20 cellular contexts compared by ENCODE assay signal in genomic region chr1:32331549-32331948, GRCh38. TPM values are rescaled to one million over a fixed set of nuclear protein-coding genes. Genes with fewer than 3 reads are reported as not detected.
A peak's percentile ranks its signal among the peaks of the same experiment; 100 is the strongest.
DNase-seq lines count a peak whose midpoint lies in the region; ATAC-seq and TF ChIP-seq lines count a peak whose summit lies in the region.
"Had no signal": no experiment of that assay in that cellular context is flagged by ENCODE, and none has a peak within 500 bp of the region (broad histone marks: within the 10 kb centered on the region; RNA-seq: fewer than 3 reads in every experiment).

No MANE protein-coding gene starts in this region.

- TF ChIP-seq POLR2A in thyroid gland (IDR thresholded peaks at IDR 0.05), result no peak

- H3K4me1 Mint-ChIP-seq in activated T-cell treated with anti-CD3 and anti-CD28 coated beads, Interleukin-2, amount 50 U/mL, for 24 hours (ENCODE audit: low read depth), result peaks cover 23% of the 10 kb centered on the region
- H3K4me1 Mint-ChIP-seq in activated T-cell treated with anti-CD3 and anti-CD28 coated beads, Interleukin-2, amount 50 U/mL, for 72 hours (ENCODE audit: low read depth), result peaks cover 18% of the 10 kb centered on the region
- H3K4me1 Mint-ChIP-seq in WTC11, result peaks cover 29% of the 10 kb centered on the region
- peaks cover 16 to 37% (median 26%) of the 10 kb centered on the region in 7 donors for H3K4me1 Mint-ChIP-seq in naive thymus-derived CD4-positive, alpha-beta T cell

- peaks cover 82% of the 10 kb centered on the region for H3K36me3 Mint-ChIP-seq in activated T-cell treated with anti-CD3 and anti-CD28 coated beads, Interleukin-2, amount 50 U/mL, for 24 hours (ENCODE audit: low read depth)
- H3K36me3 Mint-ChIP-seq in activated T-cell treated with anti-CD3 and anti-CD28 coated beads, Interleukin-2, amount 50 U/mL, for 72 hours (ENCODE audit: insufficient read depth in 2 of 2), result peaks cover 4 to 15% of the 10 kb centered on the region in 2 donors
- peaks cover 61% of the 10 kb centered on the region for H3K36me3 Mint-ChIP-seq in WTC11
- H3K36me3 Mint-ChIP-seq in naive thymus-derived CD4-positive, alpha-beta T cell, result peaks cover 8 to 34% (median 22%) of the 10 kb centered on the region in 5 donors

- H3K4me3 ChIP-seq in naive thymus-derived CD4-positive, alpha-beta T cell (ENCODE audit: low read length), result no peak overlapping the region
- no peak overlapping the region for H3K4me3 ChIP-seq in thyroid gland (replicated peaks in 1 of 3)
- H3K4me3 ChIP-seq in HAP-1, result no peak overlapping the region
- H3K4me3 ChIP-seq: A549, adrenal gland, tibial nerve had no signal

- H3K4me3 Mint-ChIP-seq in activated T-cell treated with anti-CD3 and anti-CD28 coated beads, Interleukin-2, amount 50 U/mL, for 24 hours, result no peak overlapping the region
- H3K4me3 Mint-ChIP-seq in activated T-cell treated with anti-CD3 and anti-CD28 coated beads, Interleukin-2, amount 50 U/mL, for 72 hours, result no peak overlapping the region
- no peak overlapping the region for H3K4me3 Mint-ChIP-seq in WTC11
- peak overlapping the region in 1 of 10 donors; percentile 56 for H3K4me3 Mint-ChIP-seq in naive thymus-derived CD4-positive, alpha-beta T cell
- H3K4me3 Mint-ChIP-seq: T-cell had no signal

- intact Hi-C loops in naive thymus-derived CD4-positive, alpha-beta T cell (cut with micrococcal nuclease), result no loop called here
- intact Hi-C loops in thyroid gland (cut with DNase I), result loop anchor here (10.0 kb wide), 1 partner anchor 97 kb away; no protein-coding TSS in a partner anchor

- peak overlapping the region; percentile 66 for H3K27ac Mint-ChIP-seq in activated T-cell treated with anti-CD3 and anti-CD28 coated beads, Interleukin-2, amount 50 U/mL, for 24 hours
- no peak overlapping the region for H3K27ac Mint-ChIP-seq in activated T-cell treated with anti-CD3 and anti-CD28 coated beads, Interleukin-2, amount 50 U/mL, for 72 hours
- H3K27ac Mint-ChIP-seq in WTC11, result peak overlapping the region; percentile 94
- H3K27ac Mint-ChIP-seq in naive thymus-derived CD4-positive, alpha-beta T cell, result peak overlapping the region in 7 of 9 donors; percentile 31 to 87 (median 39)

- H3K4me1 ChIP-seq in naive thymus-derived CD4-positive, alpha-beta T cell (ENCODE audit: control insufficient read depth in 2 of 2, insufficient read depth in 2 of 2, low read length in 2 of 2), result peaks cover 8 to 20% of the 10 kb centered on the region in 2 donors
- peaks cover 49 to 52% of the 10 kb centered on the region in 2 donors for H3K4me1 ChIP-seq in thyroid gland
- peaks cover 12% of the 10 kb centered on the region for H3K4me1 ChIP-seq in HAP-1

- no peaks in the 10 kb centered on the region for H3K27me3 Mint-ChIP-seq in activated T-cell treated with anti-CD3 and anti-CD28 coated beads, Interleukin-2, amount 50 U/mL, for 24 hours
- H3K27me3 Mint-ChIP-seq in activated T-cell treated with anti-CD3 and anti-CD28 coated beads, Interleukin-2, amount 50 U/mL, for 72 hours (ENCODE audit: low read depth), result no peaks in the 10 kb centered on the region
- no peaks in the 10 kb centered on the region for H3K27me3 Mint-ChIP-seq in WTC11 (ENCODE audit: low read depth)
- H3K27me3 Mint-ChIP-seq in naive thymus-derived CD4-positive, alpha-beta T cell, result no peaks in the 10 kb centered on the region
- H3K27me3 Mint-ChIP-seq: T-cell had no signal

- H3K27me3 ChIP-seq in naive thymus-derived CD4-positive, alpha-beta T cell (ENCODE audit: control insufficient read depth in 2 of 2, insufficient read depth in 2 of 2, low read length in 2 of 2), result no peaks in the 10 kb centered on the region
- H3K27me3 ChIP-seq in thyroid gland (no peaks in the 10 kb centered on the region), HAP-1 (ENCODE audit: low read depth) (no peaks in the 10 kb centered on the region)
- H3K27me3 ChIP-seq: adrenal gland, tibial nerve had no signal

- no peak for ATAC-seq in activated T-cell treated with anti-CD3 and anti-CD28 coated beads, Interleukin-2, amount 50 U/mL, for 72 hours (replicated peaks in 1 of 2)
- ATAC-seq in WTC11 (no peak), HG03439 (IDR thresholded peaks at IDR 0.05; ENCODE audit: unreplicated experiment) (no peak), HG02938 (IDR thresholded peaks at IDR 0.05; ENCODE audit: unreplicated experiment) (no peak)
- ATAC-seq in naive thymus-derived CD4-positive, alpha-beta T cell, result no peak
- ATAC-seq: A549, T-cell had no signal

- no peak for DNase-seq in activated T-cell treated with anti-CD3 and anti-CD28 coated beads, Interleukin-2, amount 50 U/mL, for 24 hours
- no peak for DNase-seq in activated T-cell treated with anti-CD3 and anti-CD28 coated beads, Interleukin-2, amount 50 U/mL, for 72 hours
- no peak for DNase-seq in WTC11 (ENCODE audit: low spot score)
- DNase-seq in naive thymus-derived CD4-positive, alpha-beta T cell, result no peak
- DNase-seq in thyroid gland, result no peak
- DNase-seq in HAP-1 (ENCODE audit: low spot score in 2 of 2), result no peak
- DNase-seq: activated CD4-positive, CD25-positive, alpha-beta regulatory T cell treated with anti-CD3 and anti-CD28 coated beads, Interleukin-2, amount 50 U/mL, for 72 hours; adrenal gland; foreskin fibroblast; HCEC 1CT; IMR-90; NCI-H1048; NCI-H2107; retina; RPMI8226; T-cell had no signal

- no peaks in the 10 kb centered on the region for H3K9me3 ChIP-seq in naive thymus-derived CD4-positive, alpha-beta T cell (ENCODE audit: control insufficient read depth in 2 of 3, low read length in 3 of 3)
- no peaks in the 10 kb centered on the region for H3K9me3 ChIP-seq in thyroid gland
- H3K9me3 ChIP-seq in HAP-1, result no peaks in the 10 kb centered on the region
- H3K9me3 ChIP-seq: A549, adrenal gland, tibial nerve had no signal

- no peak for TF ChIP-seq CTCF in WTC11 (IDR thresholded peaks at IDR 0.05)
- no peak for TF ChIP-seq CTCF in thyroid gland (IDR thresholded peaks at IDR 0.05)

- H3K27ac ChIP-seq in naive thymus-derived CD4-positive, alpha-beta T cell (ENCODE audit: low read depth, low read length), result no peak overlapping the region
- H3K27ac ChIP-seq in thyroid gland, result peak overlapping the region; percentile 85 to 90 (median 87)
- H3K27ac ChIP-seq: adrenal gland had no signal

- POLR2A ChIA-PET in WTC11 (lab: Charles Lee), result interaction anchor here (0.6 to 1.8 kb wide), 6 partner anchors 9 to 382 kb away, joined by 3 to 9 read pairs (median 4); no protein-coding TSS in a partner anchor
- POLR2A ChIA-PET in naive thymus-derived CD4-positive, alpha-beta T cell (lab: Charles Lee), result interaction anchor here (0.6 to 6.3 kb wide), 10 partner anchors 9 to 262 kb away, joined by 3 to 64 read pairs (median 4); no protein-coding TSS in a partner anchor

- H3K9me3 Mint-ChIP-seq in activated T-cell treated with anti-CD3 and anti-CD28 coated beads, Interleukin-2, amount 50 U/mL, for 24 hours, result no peaks in the 10 kb centered on the region
- no peaks in the 10 kb centered on the region for H3K9me3 Mint-ChIP-seq in activated T-cell treated with anti-CD3 and anti-CD28 coated beads, Interleukin-2, amount 50 U/mL, for 72 hours
- H3K9me3 Mint-ChIP-seq in WTC11, result no peaks in the 10 kb centered on the region
- H3K9me3 Mint-ChIP-seq in naive thymus-derived CD4-positive, alpha-beta T cell, result no peaks in the 10 kb centered on the region
- H3K9me3 Mint-ChIP-seq: T-cell had no signal

- WGBS in thyroid gland, 2 donors, result 89 to 93% methylated on average over 12 of the region's 12 CpGs

- in situ Hi-C loops in HAP-1 (cut with MboI; ENCODE audit: low sequenced_read_pairs), result no loop called here

- CTCF ChIA-PET in WTC11 (lab: Charles Lee), result interaction anchor here (1.1 to 3.0 kb wide), 3 partner anchors 10 to 116 kb away, joined by 5 to 16 read pairs (median 5); no protein-coding TSS in a partner anchor
- CTCF ChIA-PET in naive thymus-derived CD4-positive, alpha-beta T cell (lab: Charles Lee), result interaction anchor here (0.6 to 1.4 kb wide), 3 partner anchors 17 to 115 kb away, joined by 3 to 4 read pairs (median 3); no protein-coding TSS in a partner anchor

- H3K36me3 ChIP-seq in naive thymus-derived CD4-positive, alpha-beta T cell (ENCODE audit: control insufficient read depth in 2 of 3, insufficient read depth in 3 of 3, low read length in 3 of 3), result peaks cover 30 to 61% (median 33%) of the 10 kb centered on the region in 3 experiments
- H3K36me3 ChIP-seq in thyroid gland (peaks cover 24 to 25% of the 10 kb centered on the region in 2 donors), HAP-1 (replicated peaks) (peaks cover 83% of the 10 kb centered on the region)

TF ChIP-seq in WTC11, 78 proteins besides CTCF, POLR2A, EP300 and RAD21 (continues in another document):
- TF ChIP-seq NFATC4 (CRISPR knock-in tag; IDR thresholded peaks at IDR 0.05), result 0 out of 2 replicates have a peak, but pooled peaks have one; percentile 35

RNA-seq across cellular contexts. Expression of gene MARCKSL1, which starts 4.5 kb away (rescaled TPM):
- total RNA-seq in activated T-cell treated with anti-CD3 and anti-CD28 coated beads, Interleukin-2, amount 50 U/mL, for 72 hours, result 10 to 100 TPM; 12.3 to 14.9 TPM
- 442 to 450 TPM (median 443 TPM) in 3 replicates for total RNA-seq in WTC11 (2021)
- total RNA-seq in naive thymus-derived CD4-positive, alpha-beta T cell, result 10 to 100 TPM; 22.2 to 70.2 (median 41.7) TPM
- polyA plus RNA-seq in naive thymus-derived CD4-positive, alpha-beta T cell, result 100 to 1,000 TPM; 175 to 222 TPM
- 10 to 100 TPM; 62.1 to 97.3 (median 70.6) TPM for total RNA-seq in thyroid gland

RNA-seq across cellular contexts. Expression of gene FAM229A, which starts 30.7 kb away (rescaled TPM):
- 10 to 100 TPM in 1 of 2 donors, 1 to 10 TPM in 1; 9.2 to 14.0 TPM for total RNA-seq in activated T-cell treated with anti-CD3 and anti-CD28 coated beads, Interleukin-2, amount 50 U/mL, for 72 hours
- total RNA-seq in WTC11 (2021) (6.7 to 10.4 TPM (median 9.4 TPM) in 3 replicates), thyroid gland (10 to 100 TPM in 1 of 4 donors, 1 to 10 TPM in 3; 5.1 to 20.0 (median 7.4) TPM)
- 10 to 100 TPM; 11.9 to 37.6 (median 27.7) TPM for total RNA-seq in naive thymus-derived CD4-positive, alpha-beta T cell
- polyA plus RNA-seq in naive thymus-derived CD4-positive, alpha-beta T cell, result 1 to 10 TPM in 1 of 2 donors, under 1 TPM in 1; 0.32 to 2.5 TPM

RNA-seq across cellular contexts. Expression of gene TSSK3, which starts 30.8 kb away (rescaled TPM):
- total RNA-seq in activated T-cell treated with anti-CD3 and anti-CD28 coated beads, Interleukin-2, amount 50 U/mL, for 72 hours, result 1 to 10 TPM; 1.2 to 1.9 TPM
- 1.2 to 2.9 TPM (median 1.7 TPM) in 3 replicates for total RNA-seq in WTC11 (2021)
- 1 to 10 TPM in 4 of 5 experiments, under 1 TPM in 1; 0.77 to 7.2 (median 2.7) TPM for total RNA-seq in naive thymus-derived CD4-positive, alpha-beta T cell
- 1 to 10 TPM in 1 of 2 donors, under 1 TPM in 1; 0.50 to 3.2 TPM for polyA plus RNA-seq in naive thymus-derived CD4-positive, alpha-beta T cell
- total RNA-seq in thyroid gland, result 1 to 10 TPM; 1.2 to 6.0 (median 2.9) TPM
- total RNA-seq: IMR-90 had no signal

RNA-seq across cellular contexts. Expression of gene HDAC1, which starts 39.7 kb away (rescaled TPM):
- total RNA-seq in activated T-cell treated with anti-CD3 and anti-CD28 coated beads, Interleukin-2, amount 50 U/mL, for 72 hours, result 100 to 1,000 TPM; 149 to 157 TPM
- total RNA-seq in WTC11 (2021) (108 to 120 TPM (median 119 TPM) in 3 replicates), thyroid gland (10 to 100 TPM; 78.2 to 96.8 (median 85.0) TPM)
- total RNA-seq in naive thymus-derived CD4-positive, alpha-beta T cell, result 100 to 1,000 TPM in 4 of 5 experiments, 10 to 100 TPM in 1; 81.8 to 205 (median 174) TPM
- polyA plus RNA-seq in naive thymus-derived CD4-positive, alpha-beta T cell, result 100 to 1,000 TPM; 170 to 209 TPM
